8 cellular contexts compared by ENCODE assay signal in genomic region chr14:70186826-70187483, GRCh38. TPM values are rescaled to one million over a fixed set of nuclear protein-coding genes. Genes with fewer than 3 reads are reported as not detected.
DNase-seq lines count a peak whose midpoint lies in the region; ATAC-seq, FAIRE-seq and TF ChIP-seq lines count a peak whose summit lies in the region.

No MANE protein-coding gene starts in this region.

- no peak overlapping the region for H3K27ac ChIP-seq in lung (ENCODE audit: low read depth in 1 of 2, low read length in 1 of 2)
- H3K27ac ChIP-seq in vagina: no peak overlapping the region

- H3K4me1 ChIP-seq in lung (ENCODE audit: control insufficient read depth in 2 of 2, insufficient read depth in 2 of 2, low read length in 2 of 2) (peaks cover 0 to 14% of the 10 kb centered on the region in 2 donors), vagina (peaks cover 26% of the 10 kb centered on the region)

- no peak for FAIRE-seq in HTR-8/SVneo (lab: Jason Lieb, UNC)

- H3K36me3 ChIP-seq in lung (ENCODE audit: control insufficient read depth in 2 of 2, insufficient read depth in 2 of 2, low read length in 2 of 2) (no peaks in the 10 kb centered on the region), vagina (no peaks in the 10 kb centered on the region)

- WGBS in lung, 2 donors: 3 to 6% methylated on average over 29 of the region's 29 CpGs

- TF ChIP-seq POLR2A in vagina (IDR thresholded peaks at IDR 0.05): no peak

- peak; percentile 86 for DNase-seq in COLO668 (lab: John Stamatoyannopoulos, UW; ENCODE audit: unreplicated experiment)
- peak; percentile 35 for DNase-seq in HTR-8/SVneo (ENCODE audit: insufficient read length, low spot score)
- DNase-seq in astrocyte of the hippocampus (ENCODE audit: low read depth, low spot score): peak; percentile 7
- no peak for DNase-seq in lung (ENCODE audit: low spot score)
- no peak for DNase-seq in vagina (ENCODE audit: extremely low spot score in 2 of 2)
- DNase-seq in activated CD4-positive, CD25-positive, alpha-beta regulatory T cell treated with anti-CD3 and anti-CD28 coated beads, Interleukin-2, amount 50 U/mL, for 72 hours: no peak
- no peak for DNase-seq in SKM-1 treated with dmso at 0.1 percent for 144 hours (lab: John Stamatoyannopoulos, UW; ENCODE audit: unreplicated experiment)

- H3K4me3 ChIP-seq in lung (peak overlapping the region; percentile 10), vagina (peak overlapping the region; percentile 41 to 48)

- TF ChIP-seq CTCF in lung (IDR thresholded peaks at IDR 0.05; ENCODE audit: control extremely low read depth, extremely low read depth) (no peak), vagina (IDR thresholded peaks at IDR 0.05) (no peak)

- no peaks in the 10 kb centered on the region for H3K27me3 ChIP-seq in lung (ENCODE audit: control insufficient read depth, insufficient read depth)
- no peaks in the 10 kb centered on the region for H3K27me3 ChIP-seq in vagina

- intact Hi-C loops in vagina (cut with DNase I): no loop called here

- ATAC-seq in lung (ENCODE audit: insufficient read depth, low FRiP score): no peak
- no peak for ATAC-seq in GM21367 (IDR thresholded peaks at IDR 0.05; ENCODE audit: unreplicated experiment)

- no peaks in the 10 kb centered on the region for H3K9me3 ChIP-seq in lung (ENCODE audit: control insufficient read depth in 2 of 2, insufficient read depth in 1 of 2, low read length in 1 of 2)
- no peaks in the 10 kb centered on the region for H3K9me3 ChIP-seq in vagina

RNA-seq across cellular contexts. Expression of gene SLC8A3, which starts 1.8 kb away (rescaled TPM):
- 1 to 10 TPM in 1 of 2 donors, under 1 TPM in 1; 0.80 to 3.7 TPM for total RNA-seq in lung
- under 1 TPM; 0.08 to 0.90 TPM for polyA plus RNA-seq in lung
- 0.49 TPM for total RNA-seq in vagina

Comparison
In these comparisons a context has a peak if more than half of its experiments do, and no peak if none do; other contexts are left out.
1. DNase-seq: peak in COLO668 (single experiment), HTR-8/SVneo (single experiment) and astrocyte of the hippocampus (single experiment); none in lung (single experiment), vagina (0 of 2), activated CD4-positive, CD25-positive, alpha-beta regulatory T cell treated with anti-CD3 and anti-CD28 coated beads, Interleukin-2, amount 50 U/mL, for 72 hours (single experiment) and SKM-1 treated with dmso at 0.1 percent for 144 hours (single experiment).